8 cellular contexts compared by ENCODE assay signal in genomic region chr17:31974269-31975071, GRCh38. TPM values are rescaled to one million over a fixed set of nuclear protein-coding genes. Genes with fewer than 3 reads are reported as not detected.
A peak's percentile ranks its signal among the peaks of the same experiment; 100 is the strongest.
DNase-seq lines count a peak whose midpoint lies in the region; ATAC-seq, FAIRE-seq and TF ChIP-seq lines count a peak whose summit lies in the region.
"Not testable (repeated sequence)": the region's sequence is repeated elsewhere in the genome, so short reads cannot be mapped to it uniquely, and the experiment has no call there.

No MANE protein-coding gene starts in this region.

- POLR2A ChIA-PET in RWPE1 (lab: Yijun Ruan, JAX; ENCODE audit: low non-redundant PET), result not testable (repeated sequence)

- H3K4me2 ChIP-seq in skeletal muscle satellite cell (ENCODE audit: low read length), result peak overlapping the region; percentile 44

- H3K4me3 Mint-ChIP-seq in HFFc6, result not testable (repeated sequence)

- peak; percentile 71 for ATAC-seq in esophagus mucosa

- not testable (repeated sequence) for H3K9me3 ChIP-seq in adipocyte (ENCODE audit: control insufficient read depth, low read length); skeletal muscle satellite cell (replicated peaks; ENCODE audit: low read length)

- DNase-seq in HFFc6 (peak; percentile 28), adipocyte (ENCODE audit: low read depth) (peak; percentile 4), cardiac fibroblast (ENCODE audit: low read depth in 2 of 2) (peak; percentile 3 to 61)
- not testable (repeated sequence) for DNase-seq in RWPE1 (ENCODE audit: low spot score); frontal cortex (ENCODE audit: low spot score in 2 of 2)

- peaks cover 36% of the 10 kb centered on the region for H3K36me3 ChIP-seq in adipocyte (ENCODE audit: control insufficient read depth, insufficient read depth, low read length, severe bottlenecking)
- not testable (repeated sequence) for H3K36me3 ChIP-seq in skeletal muscle satellite cell (ENCODE audit: insufficient read depth, low read length)

- not testable (repeated sequence) for H3K4me3 ChIP-seq in adipocyte (ENCODE audit: low read length); cardiac fibroblast (replicated peaks in 1 of 2; ENCODE audit: low read depth in 2 of 2, low read length in 2 of 2); skeletal muscle satellite cell (ENCODE audit: low read length)

- H3K27ac Mint-ChIP-seq in HFFc6, result peak overlapping the region; percentile 46

- peaks cover 25% of the 10 kb centered on the region for H3K4me1 Mint-ChIP-seq in HFFc6 (ENCODE audit: low read depth)

- H3K27ac ChIP-seq in C4-2B (peak overlapping the region; percentile 21; the same call in 1 of the 2 replicates), RWPE1 (0 out of 2 replicates have a peak overlapping the region, but pooled peaks have one; percentile 9)

- H3K36me3 Mint-ChIP-seq in HFFc6 (ENCODE audit: low read depth), result peaks cover 11% of the 10 kb centered on the region

- TF ChIP-seq CTCF in C4-2B (conservative IDR thresholded peaks at IDR 0.05); HFFc6 (IDR thresholded peaks at IDR 0.05); RWPE1 (conservative IDR thresholded peaks at IDR 0.05; ENCODE audit: low read depth); cardiac fibroblast (IDR thresholded peaks at IDR 0.05; ENCODE audit: low read depth, low read length): not testable (repeated sequence)

- H3K9me3 Mint-ChIP-seq in HFFc6, result not testable (repeated sequence)

- CTCF ChIA-PET in RWPE1 (lab: Yijun Ruan, JAX), result not testable (repeated sequence)

- peak; percentile 6 for FAIRE-seq in frontal cortex (lab: Jason Lieb, UNC)

- H3K4me1 ChIP-seq in adipocyte (ENCODE audit: control insufficient read depth, insufficient read depth, low read length), result not testable (repeated sequence)
- peaks cover 15% of the 10 kb centered on the region for H3K4me1 ChIP-seq in skeletal muscle satellite cell (ENCODE audit: control insufficient read depth, insufficient read depth, low read length)

- H3K9ac ChIP-seq in adipocyte (ENCODE audit: low read length); skeletal muscle satellite cell (ENCODE audit: low read depth, low read length): not testable (repeated sequence)

- not testable (repeated sequence) for H3K27me3 Mint-ChIP-seq in HFFc6 (ENCODE audit: insufficient read depth)

- not testable (repeated sequence) for H3K27me3 ChIP-seq in adipocyte (replicated peaks; ENCODE audit: control insufficient read depth, insufficient read depth, low read length); skeletal muscle satellite cell (ENCODE audit: control insufficient read depth, insufficient read depth, low read length)

RNA-seq across cellular contexts. Expression of gene LRRC37B, which starts 32.7 kb away (rescaled TPM):
- 1 to 10 TPM; 5.3 to 8.7 (median 6.6) TPM for total RNA-seq in HFFc6 (2021; fragmentation: NEBNext Ultra II Directional; extraction: Animal tissue kit (Norgen Biotek cat#: 25700))
- total RNA-seq in esophagus mucosa, result 4.4 TPM
- total RNA-seq in frontal cortex, result 91.7 TPM
- 6.1 and 6.8 TPM in 2 replicates for total RNA-seq in skeletal muscle satellite cell (2012; rRNA removed)

RNA-seq across cellular contexts. Expression of gene SUZ12, which starts 37.7 kb away (rescaled TPM):
- 10 to 100 TPM; 22.7 to 30.6 (median 26.4) TPM for total RNA-seq in HFFc6 (2021; fragmentation: NEBNext Ultra II Directional; extraction: Animal tissue kit (Norgen Biotek cat#: 25700))
- total RNA-seq in esophagus mucosa (16.4 TPM), frontal cortex (35.1 TPM)
- total RNA-seq in skeletal muscle satellite cell (2012; rRNA removed), result 17.9 and 18.8 TPM in 2 replicates
